Comparison of ENCODE assay signal across 10 cellular contexts in genomic region chr6:131013495-131013894, GRCh38. TPM values are rescaled to one million over a fixed set of nuclear protein-coding genes. Genes with fewer than 3 reads are reported as not detected.
A peak's percentile ranks its signal among the peaks of the same experiment; 100 is the strongest.
DNase-seq lines count a peak whose midpoint lies in the region; ATAC-seq lines count a peak whose summit lies in the region.
"Had no signal": no experiment of that assay in that cellular context is flagged by ENCODE, and none has a peak within 500 bp of the region (broad histone marks: within the 10 kb centered on the region; RNA-seq: fewer than 3 reads in every experiment).

No MANE protein-coding gene starts in this region.

- no peak overlapping the region for H4K8ac ChIP-seq in mesendoderm (ENCODE audit: low read depth, low read length)

- ATAC-seq in left ventricle myocardium superior (peak; percentile 68), GM18511 (IDR thresholded peaks at IDR 0.05; ENCODE audit: unreplicated experiment) (no peak)

- H3K36me3 ChIP-seq in stomach smooth muscle (ENCODE audit: control insufficient read depth in 2 of 2, insufficient read depth in 2 of 2, low read length in 2 of 2) (no peaks in the 10 kb centered on the region), mesendoderm (ENCODE audit: control insufficient read depth, insufficient read depth, low read length) (no peaks in the 10 kb centered on the region)

- peak; percentile 21 for DNase-seq in H4 (ENCODE audit: low spot score)
- DNase-seq in astrocyte of the hippocampus (ENCODE audit: low read depth, low spot score), result peak; percentile 90
- no peak for DNase-seq in left ventricle myocardium superior
- DNase-seq in activated naive CD4-positive, alpha-beta T cell treated with Interleukin-2 at 50 U/mL for 16 hours, result no peak
- no peak for DNase-seq in activated CD4-positive, alpha-beta T cell treated with anti-CD3 and anti-CD28 coated beads, Interleukin-2, amount 50 U/mL, for 1 hour
- DNase-seq in mesendoderm, result no peak
- DNase-seq: activated B cell treated with CpG ODN at 0.5 μM for 24 hours; stimulated activated CD4-positive, alpha-beta T cell treated with anti-CD3 and anti-CD28 coated beads, Interleukin-1b, Interleukin-23, amount 100 ng/mL, for 48 hours had no signal

- H2AK5ac ChIP-seq in mesendoderm (ENCODE audit: low read length), result no peak overlapping the region

- H3K23ac ChIP-seq in mesendoderm (ENCODE audit: low read length), result no peak overlapping the region

- H3K27me3 ChIP-seq in stomach smooth muscle (ENCODE audit: control insufficient read depth in 1 of 2, insufficient read depth in 2 of 2, low read length in 2 of 2) (no peaks in the 10 kb centered on the region), mesendoderm (ENCODE audit: insufficient read depth, low read length, poor library complexity) (no peaks in the 10 kb centered on the region)

- H2BK120ac ChIP-seq in mesendoderm (ENCODE audit: low read depth, low read length), result no peak overlapping the region

- H3K27ac ChIP-seq in stomach smooth muscle (ENCODE audit: low read length) (no peak overlapping the region), mesendoderm (ENCODE audit: low read depth, low read length) (no peak overlapping the region)

- peak overlapping the region; percentile 4 to 43 for H3K4me3 ChIP-seq in stomach smooth muscle (ENCODE audit: low read length in 2 of 2)
- H3K4me3 ChIP-seq in mesendoderm (ENCODE audit: low read length), result no peak overlapping the region

- H3K4me1 ChIP-seq in stomach smooth muscle (ENCODE audit: control insufficient read depth, insufficient read depth, low read length) (peaks cover 8% of the 10 kb centered on the region), mesendoderm (ENCODE audit: control insufficient read depth, low read depth, low read length) (peaks cover 7% of the 10 kb centered on the region)

- H3K4me2 ChIP-seq in mesendoderm (ENCODE audit: low read length), result no peak overlapping the region

- H3K9ac ChIP-seq in stomach smooth muscle (ENCODE audit: low read length in 2 of 2) (no peak overlapping the region), mesendoderm (ENCODE audit: low read length) (no peak overlapping the region)

- peaks cover 17% of the 10 kb centered on the region for H3K79me1 ChIP-seq in mesendoderm (ENCODE audit: low read length)

- intact Hi-C loops in left ventricle myocardium superior (cut with micrococcal nuclease), result no loop called here

- WGBS in mesendoderm (ENCODE audit: extremely low coverage, insufficient coverage, low lambda C conversion rate), result no CpG with 5 or more reads among the region's 2 CpGs

- H3K9me3 ChIP-seq in stomach smooth muscle (ENCODE audit: control insufficient read depth in 2 of 2, low read length in 2 of 2), result no peaks in the 10 kb centered on the region

- peaks cover 18% of the 10 kb centered on the region for H3K79me2 ChIP-seq in mesendoderm (ENCODE audit: control insufficient read depth, insufficient read depth, low read length)

- no peak overlapping the region for H3K56ac ChIP-seq in mesendoderm (ENCODE audit: low read length)

- no peak overlapping the region for H3K18ac ChIP-seq in mesendoderm (ENCODE audit: low read length)

- no peak overlapping the region for H2BK5ac ChIP-seq in mesendoderm (ENCODE audit: low read length)

- no peak overlapping the region for H4K5ac ChIP-seq in mesendoderm (ENCODE audit: low read length)

- H2BK15ac ChIP-seq in mesendoderm (replicated peaks; ENCODE audit: low read depth), result no peak overlapping the region

- H3K4ac ChIP-seq in mesendoderm (ENCODE audit: low read depth, low read length), result no peak overlapping the region

RNA-seq across cellular contexts. Expression of gene EPB41L2, which starts 49.5 kb away (rescaled TPM):
- 3.3 and 7.7 TPM in 2 replicates for total RNA-seq in H4 (2014; rRNA removed; shearing (Covaris generic))
- total RNA-seq in left ventricle myocardium superior, result 91.8 TPM
- polyA plus RNA-seq in mesendoderm (2013, experiment 1 of 2), result 87.9 TPM
- 87.1 TPM for polyA plus RNA-seq in mesendoderm (2013, experiment 2 of 2)

Comparison
In these comparisons a context has a peak if more than half of its experiments do, and no peak if none do; other contexts are left out.
1. DNase-seq: peak in H4 (single experiment) and astrocyte of the hippocampus (single experiment); none in left ventricle myocardium superior (single experiment), activated naive CD4-positive, alpha-beta T cell treated with Interleukin-2 at 50 U/mL for 16 hours (single experiment), activated CD4-positive, alpha-beta T cell treated with anti-CD3 and anti-CD28 coated beads, Interleukin-2, amount 50 U/mL, for 1 hour (single experiment) and mesendoderm (single experiment).
2. RNA of gene EPB41L2, which starts 49.5 kb away (total RNA-seq): 91.8 TPM in left ventricle myocardium superior (single experiment); 3.3 to 7.7 TPM in H4; every median in the first group is over 10 times any median in the second.